ENCODE assay signal across 10 cellular contexts in the genomic region with DNA sequence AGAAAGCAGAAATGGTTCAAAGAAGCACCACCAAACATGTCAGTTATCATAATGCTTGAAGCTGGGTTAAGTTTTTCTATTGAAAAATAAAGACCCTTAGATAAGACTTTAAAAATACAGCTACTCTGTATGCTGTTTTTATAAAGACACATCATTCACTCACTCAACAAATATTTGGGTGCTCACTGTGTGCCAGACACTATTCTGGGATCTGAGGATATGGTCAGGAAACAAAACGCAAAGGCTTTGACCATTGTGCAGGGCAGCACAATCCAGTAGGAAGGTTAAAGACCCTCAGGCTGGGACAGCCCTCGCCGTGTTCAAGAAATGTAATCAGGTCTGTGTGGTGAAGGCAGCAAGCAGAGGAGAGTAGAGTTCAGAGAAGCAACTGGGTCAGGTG.
"Had no signal": no experiment of that assay in that cellular context is flagged by ENCODE, and none has a peak within 500 bp of the region (broad histone marks: within the 10 kb centered on the region; RNA-seq: fewer than 3 reads in every experiment).

No MANE protein-coding gene starts in this region.

- H3K4me1 Mint-ChIP-seq: GM23338, H9 had no signal

- DNase-seq: GM23248, GOT3, H7, H9, HCEC 1CT, HFFc6 had no signal

- H3K27ac Mint-ChIP-seq: GM23338, H9, HFFc6 had no signal

- FAIRE-seq: H1, H54 had no signal

- H3K9me3 Mint-ChIP-seq: GM23338, H9, HFFc6 had no signal

- H3K4me3 Mint-ChIP-seq: GM23338, H9, HFFc6 had no signal

- ATAC-seq: GM23338, HCT116 had no signal
